Comparison of ENCODE assay signal across 10 cellular contexts in the genomic region with DNA sequence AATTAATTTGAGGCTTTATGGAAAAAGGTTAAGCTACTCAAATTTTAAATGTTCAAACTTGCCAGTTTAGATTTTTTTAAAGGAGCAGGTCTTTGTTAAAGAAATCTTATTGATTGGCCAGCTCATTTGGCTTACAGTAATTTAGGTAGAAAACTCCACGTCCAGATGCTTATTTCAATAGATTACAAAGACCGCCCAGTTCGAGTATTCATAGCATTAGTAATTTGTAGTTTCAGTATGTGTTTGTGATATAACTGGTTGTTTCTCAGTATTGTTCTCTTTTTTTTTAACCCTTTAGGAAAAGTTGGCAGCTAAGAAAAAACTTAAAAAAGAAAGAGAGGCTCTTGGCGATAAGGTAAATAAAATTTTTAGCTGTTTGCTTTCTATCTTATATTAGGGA. TPM values are rescaled to one million over a fixed set of nuclear protein-coding genes. Genes with fewer than 3 reads are reported as not detected.
DNase-seq lines count a peak whose midpoint lies in the region; ATAC-seq, FAIRE-seq and TF ChIP-seq lines count a peak whose summit lies in the region.
"Had no signal": no experiment of that assay in that cellular context is flagged by ENCODE, and none has a peak within 500 bp of the region (broad histone marks: within the 10 kb centered on the region; RNA-seq: fewer than 3 reads in every experiment).

No MANE protein-coding gene starts in this region.

- peaks cover 10% of the 10 kb centered on the region for H3K9me3 Mint-ChIP-seq in activated T-cell treated with anti-CD3 and anti-CD28 coated beads, Interleukin-2, amount 50 U/mL, for 4 hours
- peaks cover 19 to 21% of the 10 kb centered on the region in 2 donors for H3K9me3 Mint-ChIP-seq in stimulated activated naive CD8-positive, alpha-beta T cell treated with anti-CD3 and anti-CD28 coated beads, Interleukin-15, amount 100 ng/mL, for 72 hours

- peaks cover 31% of the 10 kb centered on the region for H3K79me2 ChIP-seq in OCI-LY1 (ENCODE audit: insufficient read depth, low read length)

- peak overlapping the region; percentile 97 for H3K4me2 ChIP-seq in OCI-LY1 (ENCODE audit: low read length)

- H3K27ac ChIP-seq in OCI-LY1 (ENCODE audit: low read depth, low read length, poor library complexity, severe bottlenecking): no peak overlapping the region
- no peak overlapping the region for H3K27ac ChIP-seq in esophagus muscularis mucosa (replicated peaks in 1 of 4)
- no peak overlapping the region for H3K27ac ChIP-seq in pancreas

- intact Hi-C loops in esophagus muscularis mucosa (cut with DNase I) (no loop called here), pancreas (cut with DNase I) (no loop called here)

- no peak for FAIRE-seq in pancreas (lab: Jason Lieb, UNC)

- H3K4me3 Mint-ChIP-seq in activated T-cell treated with anti-CD3 and anti-CD28 coated beads, Interleukin-2, amount 50 U/mL, for 4 hours: peak overlapping the region; percentile 100
- H3K4me3 Mint-ChIP-seq in stimulated activated naive CD8-positive, alpha-beta T cell treated with anti-CD3 and anti-CD28 coated beads, Interleukin-15, amount 100 ng/mL, for 72 hours: peak overlapping the region; percentile 21 to 49

- H3K9me3 ChIP-seq in OCI-LY1 (ENCODE audit: low read length) (peaks cover 5% of the 10 kb centered on the region; the same call in 1 of the 2 replicates), esophagus muscularis mucosa (no peaks in the 10 kb centered on the region), pancreas (no peaks in the 10 kb centered on the region)

- WGBS in esophagus muscularis mucosa: 93% methylated on average over 4 of the region's 4 CpGs
- 66 to 68% methylated on average over 4 of the region's 4 CpGs for WGBS in pancreas, 2 donors

- H3K9me2 ChIP-seq in OCI-LY1 (ENCODE audit: low read depth, low read length): no peaks in the 10 kb centered on the region

- TF ChIP-seq CTCF in OCI-LY1 (IDR thresholded peaks at IDR 0.05; ENCODE audit: low read length) (no peak), esophagus muscularis mucosa (IDR thresholded peaks at IDR 0.05) (no peak), pancreas (IDR thresholded peaks at IDR 0.05) (no peak)

- no peak overlapping the region for H3K27ac Mint-ChIP-seq in stimulated activated naive CD8-positive, alpha-beta T cell treated with anti-CD3 and anti-CD28 coated beads, Interleukin-15, amount 100 ng/mL, for 72 hours

- H3K36me3 ChIP-seq in OCI-LY1 (ENCODE audit: insufficient read depth, low read length) (peaks cover 46% of the 10 kb centered on the region), esophagus muscularis mucosa (peaks cover 7 to 37% (median 19%) of the 10 kb centered on the region in 4 donors), pancreas (peaks cover 0 to 16% (median 0%) of the 10 kb centered on the region in 3 donors)

- H3K27me3 Mint-ChIP-seq in activated T-cell treated with anti-CD3 and anti-CD28 coated beads, Interleukin-2, amount 50 U/mL, for 4 hours (ENCODE audit: low read depth): peaks cover 15% of the 10 kb centered on the region
- H3K27me3 Mint-ChIP-seq in stimulated activated naive CD8-positive, alpha-beta T cell treated with anti-CD3 and anti-CD28 coated beads, Interleukin-15, amount 100 ng/mL, for 72 hours: peaks cover 21% of the 10 kb centered on the region

- no peak for TF ChIP-seq EP300 in esophagus muscularis mucosa (IDR thresholded peaks at IDR 0.05)

- no peaks in the 10 kb centered on the region for H3K27me3 ChIP-seq in OCI-LY1 (ENCODE audit: insufficient read depth, low read length)
- H3K27me3 ChIP-seq in esophagus muscularis mucosa: peaks cover 0 to 11% (median 0%) of the 10 kb centered on the region in 4 donors
- peaks cover 0 to 18% (median 0%) of the 10 kb centered on the region in 4 donors for H3K27me3 ChIP-seq in pancreas

- peaks cover 29% of the 10 kb centered on the region for H3K4me1 ChIP-seq in OCI-LY1 (ENCODE audit: insufficient read depth, low read length, severe bottlenecking)
- H3K4me1 ChIP-seq in esophagus muscularis mucosa: peaks cover 19 to 35% (median 33%) of the 10 kb centered on the region in 4 donors
- H3K4me1 ChIP-seq in pancreas: peaks cover 0 to 23% (median 22%) of the 10 kb centered on the region in 3 donors

- H3K9ac ChIP-seq in OCI-LY1 (ENCODE audit: low read length): peak overlapping the region; percentile 81

- DNase-seq in activated T-cell treated with anti-CD3 and anti-CD28 coated beads, Interleukin-2, amount 50 U/mL, for 4 hours: no peak
- DNase-seq in activated T-cell treated with anti-CD3 and anti-CD28 coated beads for 4 hours: no peak
- DNase-seq in esophagus muscularis mucosa (ENCODE audit: extremely low spot score): no peak
- no peak for DNase-seq in stimulated activated naive CD8-positive, alpha-beta T cell treated with anti-CD3 and anti-CD28 coated beads, Interleukin-15, amount 100 ng/mL, for 72 hours
- DNase-seq in HPDE6-E6E7 (ENCODE audit: extremely low spot score): no peak
- DNase-seq in pancreas: no peak
- DNase-seq in NCI-H146 treated with DMSO at 0.1 percent for 48 hours (lab: John Stamatoyannopoulos, UW; ENCODE audit: unreplicated experiment): no peak
- DNase-seq: activated CD4-positive, alpha-beta T cell treated with anti-CD3 and anti-CD28 coated beads for 48 hours; NCI-H1092 treated with DMSO at 0.1 percent for 48 hours had no signal

- H3K4me1 Mint-ChIP-seq in activated T-cell treated with anti-CD3 and anti-CD28 coated beads, Interleukin-2, amount 50 U/mL, for 4 hours (ENCODE audit: low read depth): peaks cover 46% of the 10 kb centered on the region
- H3K4me1 Mint-ChIP-seq in stimulated activated naive CD8-positive, alpha-beta T cell treated with anti-CD3 and anti-CD28 coated beads, Interleukin-15, amount 100 ng/mL, for 72 hours: peaks cover 41% of the 10 kb centered on the region

- no peak overlapping the region for H2AFZ ChIP-seq in OCI-LY1 (ENCODE audit: low read length)

- peak overlapping the region; percentile 87 for H3K4me3 ChIP-seq in OCI-LY1 (ENCODE audit: low read depth, low read length, poor library complexity, severe bottlenecking)
- peak overlapping the region in 3 of 4 donors; percentile 71 to 76 (median 72) for H3K4me3 ChIP-seq in esophagus muscularis mucosa
- H3K4me3 ChIP-seq in pancreas: peak overlapping the region in 2 of 4 donors; percentile 61 to 78

- H4K20me1 ChIP-seq in OCI-LY1 (ENCODE audit: insufficient read depth, low read length): no peaks in the 10 kb centered on the region

- ATAC-seq in activated T-cell treated with anti-CD3 and anti-CD28 coated beads, Interleukin-2, amount 50 U/mL, for 4 hours: no peak
- ATAC-seq in stimulated activated naive CD8-positive, alpha-beta T cell treated with anti-CD3 and anti-CD28 coated beads, Interleukin-15, amount 100 ng/mL, for 72 hours: no peak
- no peak for ATAC-seq in pancreas

- TF ChIP-seq POLR2A in esophagus muscularis mucosa (IDR thresholded peaks at IDR 0.05; ENCODE audit: low read depth): no peak

- peaks cover 36% of the 10 kb centered on the region for H3K36me3 Mint-ChIP-seq in activated T-cell treated with anti-CD3 and anti-CD28 coated beads, Interleukin-2, amount 50 U/mL, for 4 hours (ENCODE audit: insufficient read depth)

- H3F3A ChIP-seq in OCI-LY1 (ENCODE audit: insufficient read depth, low read length): no peaks in the 10 kb centered on the region; the same call in 1 of the 2 replicates

RNA-seq across cellular contexts. Expression of a gene that starts 1.6 kb away (rescaled TPM):
- 10 to 100 TPM; 88.2 to 96.1 (median 92.9) TPM for total RNA-seq in activated T-cell treated with anti-CD3 and anti-CD28 coated beads, Interleukin-2, amount 50 U/mL, for 4 hours
- total RNA-seq in esophagus muscularis mucosa: 10 to 100 TPM; 30.9 to 41.9 (median 37.7) TPM
- 10 to 100 TPM in 4 of 6 donors, 1 to 10 TPM in 2; 7.2 to 14.1 (median 10.9) TPM for total RNA-seq in pancreas
- 10 to 100 TPM; 10.1 to 23.3 TPM for polyA plus RNA-seq in pancreas

RNA-seq across cellular contexts. Expression of a gene that starts 25.5 kb away (rescaled TPM):
- under 1 TPM in 1 of 3 donors, not detected in 2; 0.46 TPM for total RNA-seq in activated T-cell treated with anti-CD3 and anti-CD28 coated beads, Interleukin-2, amount 50 U/mL, for 4 hours
- total RNA-seq in esophagus muscularis mucosa: 1 to 10 TPM in 1 of 4 donors, under 1 TPM in 2, not detected in 1; 0.19 to 2.7 (median 0.42) TPM
- total RNA-seq in pancreas: 1 to 10 TPM in 2 of 6 donors, under 1 TPM in 4; 0.16 to 1.4 (median 0.68) TPM
- polyA plus RNA-seq in pancreas: 1 to 10 TPM; 1.1 to 1.2 TPM

RNA-seq across cellular contexts. Expression of a gene that starts 25.7 kb away (rescaled TPM):
- 100 to 1,000 TPM; 102 to 112 (median 105) TPM for total RNA-seq in activated T-cell treated with anti-CD3 and anti-CD28 coated beads, Interleukin-2, amount 50 U/mL, for 4 hours
- 10 to 100 TPM; 62.6 to 79.3 (median 74.5) TPM for total RNA-seq in esophagus muscularis mucosa
- 10 to 100 TPM; 19.8 to 47.2 (median 32.0) TPM for total RNA-seq in pancreas
- polyA plus RNA-seq in pancreas: 10 to 100 TPM; 54.5 to 80.8 TPM
